9 cellular contexts compared by ENCODE assay signal in the genomic region with DNA sequence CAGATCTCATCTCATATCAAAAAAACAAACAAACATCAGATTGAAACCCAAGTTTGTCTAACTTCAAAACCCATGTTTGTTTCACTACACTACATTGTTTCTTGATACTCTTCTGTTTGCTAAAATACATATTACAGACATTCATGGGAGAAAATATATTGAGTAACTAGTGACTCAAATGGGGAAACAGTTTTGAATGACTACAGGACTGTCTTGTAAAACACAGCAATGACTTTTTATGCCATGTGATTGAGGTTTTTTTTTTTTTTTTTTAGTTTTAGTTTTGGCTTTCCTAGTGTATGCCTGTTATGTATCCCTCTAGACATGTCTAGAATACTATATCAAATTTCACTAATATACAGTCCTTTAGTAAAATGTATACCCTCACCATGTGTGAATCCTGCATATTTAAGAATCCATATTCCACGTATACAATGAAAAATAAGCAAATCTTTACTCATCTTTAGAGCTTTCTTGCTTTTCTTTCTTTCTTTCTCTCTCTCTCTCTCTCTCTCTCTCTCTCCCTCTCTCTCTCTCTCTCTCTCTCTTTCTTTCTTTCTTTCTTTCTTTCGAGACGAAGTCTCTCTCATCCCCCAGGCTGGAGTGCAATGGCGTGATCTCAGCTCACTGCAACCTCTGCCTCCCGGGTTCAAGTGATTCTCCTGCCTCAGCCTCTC. TPM values are rescaled to one million over a fixed set of nuclear protein-coding genes. Genes with fewer than 3 reads are reported as not detected.
A peak's percentile ranks its signal among the peaks of the same experiment; 100 is the strongest.
DNase-seq lines count a peak whose midpoint lies in the region; ATAC-seq and TF ChIP-seq lines count a peak whose summit lies in the region.
"Had no signal": no experiment of that assay in that cellular context is flagged by ENCODE, and none has a peak within 500 bp of the region (broad histone marks: within the 10 kb centered on the region; RNA-seq: fewer than 3 reads in every experiment).

No MANE protein-coding gene starts in this region.

- POLR2A ChIA-PET in HEK293 (lab: Yijun Ruan, JAX), result no interaction called here

- no peak overlapping the region for H3K4me3 ChIP-seq in HEK293 (ENCODE audit: low read depth, low read length)
- H3K4me3 ChIP-seq: pancreas had no signal

- H3K4me1 Mint-ChIP-seq in T-helper 1 cell treated with Interleukin-12 subunit alpha and Interleukin-12 subunit beta and Interleukin-4 antibody, amounts not matched to agents 30 μg/mL and 1 μg/mL, for 36 hours (ENCODE audit: low read depth), result peaks cover 62% of the 10 kb centered on the region
- H3K4me1 Mint-ChIP-seq in naive B cell, result peaks cover 25 to 36% (median 26%) of the 10 kb centered on the region in 3 donors

- TF ChIP-seq CTCF in HEK293 (tag by site-specific recombination; IDR thresholded peaks at IDR 0.05), result no peak

- no peak for DNase-seq in naive B cell
- DNase-seq in midbrain (lab: John Stamatoyannopoulos, UW), result no peak
- DNase-seq in DMS53 (lab: John Stamatoyannopoulos, UW), result no peak
- DNase-seq in COR-L47 (lab: John Stamatoyannopoulos, UW), result no peak
- DNase-seq: pancreas had no signal

- no peaks in the 10 kb centered on the region for H3K36me3 ChIP-seq in HEK293 (ENCODE audit: control insufficient read depth in 2 of 2, insufficient read depth in 1 of 2, low read length in 2 of 2)
- H3K36me3 ChIP-seq: pancreas had no signal

- CTCF ChIA-PET in HEK293 (lab: Yijun Ruan, JAX), result interaction anchor here (0.7 kb wide), 1 partner anchor 21 kb away, joined by 3 read pairs; no protein-coding TSS in a partner anchor

- ATAC-seq in GM18508 (IDR thresholded peaks at IDR 0.05; ENCODE audit: insufficient read depth, unreplicated experiment) (peak; percentile 29), naive B cell (ENCODE audit: low read depth in 2 of 2) (peak in 1 of 2 donors; percentile 20)
- ATAC-seq: Panc1, pancreas had no signal

- no peaks in the 10 kb centered on the region for H3K9me3 ChIP-seq in HEK293 (ENCODE audit: control insufficient read depth, insufficient read depth, low read depth, low read length)
- H3K9me3 ChIP-seq: pancreas had no signal

- no peak overlapping the region for H3K27ac ChIP-seq in HEK293 (ENCODE audit: extremely low read depth, low read depth, low read length)
- H3K27ac ChIP-seq: pancreas had no signal

- no peaks in the 10 kb centered on the region for H3K27me3 Mint-ChIP-seq in T-helper 1 cell treated with Interleukin-12 subunit alpha and Interleukin-12 subunit beta and Interleukin-4 antibody, amounts not matched to agents 30 μg/mL and 1 μg/mL, for 36 hours (ENCODE audit: low read depth)
- no peaks in the 10 kb centered on the region for H3K27me3 Mint-ChIP-seq in naive B cell

- H3K4me3 Mint-ChIP-seq in T-helper 1 cell treated with Interleukin-12 subunit alpha and Interleukin-12 subunit beta and Interleukin-4 antibody, amounts not matched to agents 30 μg/mL and 1 μg/mL, for 36 hours, result peak overlapping the region; percentile 11
- peak overlapping the region in 3 of 8 donors; percentile 12 to 66 (median 25) for H3K4me3 Mint-ChIP-seq in naive B cell

- peaks cover 14% of the 10 kb centered on the region for H3K9me3 Mint-ChIP-seq in T-helper 1 cell treated with Interleukin-12 subunit alpha and Interleukin-12 subunit beta and Interleukin-4 antibody, amounts not matched to agents 30 μg/mL and 1 μg/mL, for 36 hours
- H3K9me3 Mint-ChIP-seq in naive B cell, result no peaks in the 10 kb centered on the region

- peaks cover 34% of the 10 kb centered on the region for H3K4me1 ChIP-seq in HEK293 (ENCODE audit: control insufficient read depth, insufficient read depth, low read length)
- H3K4me1 ChIP-seq: pancreas had no signal

- peak overlapping the region; percentile 84 for H3K27ac Mint-ChIP-seq in T-helper 1 cell treated with Interleukin-12 subunit alpha and Interleukin-12 subunit beta and Interleukin-4 antibody, amounts not matched to agents 30 μg/mL and 1 μg/mL, for 36 hours
- H3K27ac Mint-ChIP-seq in naive B cell, result peak overlapping the region in 5 of 6 donors; percentile 40 to 91 (median 79)

- H3K36me3 Mint-ChIP-seq in T-helper 1 cell treated with Interleukin-12 subunit alpha and Interleukin-12 subunit beta and Interleukin-4 antibody, amounts not matched to agents 30 μg/mL and 1 μg/mL, for 36 hours (ENCODE audit: low read depth), result peaks cover 24% of the 10 kb centered on the region
- H3K36me3 Mint-ChIP-seq in naive B cell, result no peaks in the 10 kb centered on the region

TF ChIP-seq in HEK293, 187 proteins besides CTCF, POLR2A, EP300 and RAD21:
- TF ChIP-seq ZBTB21 (tag by site-specific recombination; IDR thresholded peaks at IDR 0.05) (no peak), ZNF350 (tag by site-specific recombination; IDR thresholded peaks at IDR 0.05) (no peak), WT1 (tag by site-specific recombination; IDR thresholded peaks at IDR 0.05) (no peak), ZNF48 (tag by site-specific recombination; IDR thresholded peaks at IDR 0.05) (no peak), ZNF785 (tag by site-specific recombination; IDR thresholded peaks at IDR 0.05) (no peak), AEBP2 (tag by site-specific recombination; IDR thresholded peaks at IDR 0.05; ENCODE audit: borderline replicate concordance) (no peak), ZNF645 (tag by site-specific recombination; IDR thresholded peaks at IDR 0.05) (no peak), ZNF670 (tag by site-specific recombination; IDR thresholded peaks at IDR 0.05; ENCODE audit: low read depth) (no peak), PRDM1 (tag by site-specific recombination; IDR thresholded peaks at IDR 0.05) (no peak), ZNF596 (tag by site-specific recombination; IDR thresholded peaks at IDR 0.05) (peak; percentile 98), ZNF366 (tag by site-specific recombination; conservative IDR thresholded peaks at IDR 0.05) (peak; percentile 59), ATF2 (tag by site-specific recombination; IDR thresholded peaks at IDR 0.05; ENCODE audit: low read depth) (no peak)
- TF ChIP-seq, protein P1, sequence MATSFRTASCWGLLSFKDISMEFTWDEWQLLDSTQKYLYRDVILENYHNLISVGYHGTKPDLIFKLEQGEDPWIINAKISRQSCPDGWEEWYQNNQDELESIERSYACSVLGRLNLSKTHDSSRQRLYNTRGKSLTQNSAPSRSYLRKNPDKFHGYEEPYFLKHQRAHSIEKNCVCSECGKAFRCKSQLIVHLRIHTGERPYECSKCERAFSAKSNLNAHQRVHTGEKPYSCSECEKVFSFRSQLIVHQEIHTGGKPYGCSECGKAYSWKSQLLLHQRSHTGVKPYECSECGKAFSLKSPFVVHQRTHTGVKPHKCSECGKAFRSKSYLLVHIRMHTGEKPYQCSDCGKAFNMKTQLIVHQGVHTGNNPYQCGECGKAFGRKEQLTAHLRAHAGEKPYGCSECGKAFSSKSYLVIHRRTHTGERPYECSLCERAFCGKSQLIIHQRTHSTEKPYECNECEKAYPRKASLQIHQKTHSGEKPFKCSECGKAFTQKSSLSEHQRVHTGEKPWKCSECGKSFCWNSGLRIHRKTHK (tag by site-specific recombination; IDR thresholded peaks at IDR 0.05), result no peak
- TF ChIP-seq, protein P2, sequence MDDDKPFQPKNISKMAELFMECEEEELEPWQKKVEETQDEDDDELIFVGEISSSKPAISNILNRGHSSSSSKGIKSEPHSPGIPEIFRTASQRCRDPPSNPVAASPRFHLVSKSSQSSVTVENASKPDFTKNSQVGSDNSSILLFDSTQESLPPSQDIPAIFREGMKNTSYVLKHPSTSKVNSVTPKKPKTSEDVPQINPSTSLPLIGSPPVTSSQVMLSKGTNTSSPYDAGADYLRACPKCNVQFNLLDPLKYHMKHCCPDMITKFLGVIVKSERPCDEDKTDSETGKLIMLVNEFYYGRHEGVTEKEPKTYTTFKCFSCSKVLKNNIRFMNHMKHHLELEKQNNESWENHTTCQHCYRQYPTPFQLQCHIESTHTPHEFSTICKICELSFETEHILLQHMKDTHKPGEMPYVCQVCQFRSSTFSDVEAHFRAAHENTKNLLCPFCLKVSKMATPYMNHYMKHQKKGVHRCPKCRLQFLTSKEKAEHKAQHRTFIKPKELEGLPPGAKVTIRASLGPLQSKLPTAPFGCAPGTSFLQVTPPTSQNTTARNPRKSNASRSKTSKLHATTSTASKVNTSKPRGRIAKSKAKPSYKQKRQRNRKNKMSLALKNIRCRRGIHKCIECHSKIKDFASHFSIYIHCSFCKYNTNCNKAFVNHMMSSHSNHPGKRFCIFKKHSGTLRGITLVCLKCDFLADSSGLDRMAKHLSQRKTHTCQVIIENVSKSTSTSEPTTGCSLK (tag by site-specific recombination; IDR thresholded peaks at IDR 0.05), result no peak
TF ChIP-seq in HEK293: peak in this region for 2.

RNA-seq across cellular contexts. Expression of gene SERTAD2, which starts 46.6 kb away (rescaled TPM):
- 10 to 100 TPM in 5 of 6 donors, 1 to 10 TPM in 1; 7.9 to 21.8 (median 13.2) TPM for polyA plus RNA-seq in naive B cell (ENCODE audit: low read depth in 6 of 6)
